1 cellular context compared by ENCODE assay signal in the genomic region with DNA sequence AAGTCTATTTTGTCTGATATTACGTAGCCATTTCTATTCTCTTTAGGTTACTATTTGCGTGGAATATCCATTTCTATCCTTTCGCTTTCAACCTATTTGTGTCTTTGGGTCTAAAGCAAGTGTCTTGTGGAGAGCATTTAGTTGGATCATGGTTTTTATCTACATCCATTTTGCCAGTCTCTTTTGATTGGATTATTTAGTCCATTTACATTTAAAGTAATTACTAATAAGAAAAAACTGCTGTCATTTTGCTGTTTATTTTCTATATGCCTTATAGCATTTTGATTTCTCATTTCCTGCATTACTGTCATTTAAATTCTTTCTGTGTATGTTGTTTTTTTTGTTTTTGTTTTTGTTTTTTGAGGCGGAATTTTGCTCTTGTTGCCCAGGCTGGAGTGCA.
TF ChIP-seq lines count a peak whose summit lies in the region.

No MANE protein-coding gene starts in this region.

TF ChIP-seq in K562, 482 proteins besides CTCF, POLR2A, EP300 and RAD21:
- peak; percentile 94 for TF ChIP-seq ZNF507 (tag; conservative IDR thresholded peaks at IDR 0.05)
- TF ChIP-seq BRF1 (IDR thresholded peaks at IDR 0.05; ENCODE audit: borderline replicate concordance, extremely low read depth, insufficient read length), result no peak
- TF ChIP-seq ZNF354B (CRISPR knock-in tag; IDR thresholded peaks at IDR 0.05), result peak; percentile 22; the same call in 1 of the 2 replicates
